In the genomic region with DNA sequence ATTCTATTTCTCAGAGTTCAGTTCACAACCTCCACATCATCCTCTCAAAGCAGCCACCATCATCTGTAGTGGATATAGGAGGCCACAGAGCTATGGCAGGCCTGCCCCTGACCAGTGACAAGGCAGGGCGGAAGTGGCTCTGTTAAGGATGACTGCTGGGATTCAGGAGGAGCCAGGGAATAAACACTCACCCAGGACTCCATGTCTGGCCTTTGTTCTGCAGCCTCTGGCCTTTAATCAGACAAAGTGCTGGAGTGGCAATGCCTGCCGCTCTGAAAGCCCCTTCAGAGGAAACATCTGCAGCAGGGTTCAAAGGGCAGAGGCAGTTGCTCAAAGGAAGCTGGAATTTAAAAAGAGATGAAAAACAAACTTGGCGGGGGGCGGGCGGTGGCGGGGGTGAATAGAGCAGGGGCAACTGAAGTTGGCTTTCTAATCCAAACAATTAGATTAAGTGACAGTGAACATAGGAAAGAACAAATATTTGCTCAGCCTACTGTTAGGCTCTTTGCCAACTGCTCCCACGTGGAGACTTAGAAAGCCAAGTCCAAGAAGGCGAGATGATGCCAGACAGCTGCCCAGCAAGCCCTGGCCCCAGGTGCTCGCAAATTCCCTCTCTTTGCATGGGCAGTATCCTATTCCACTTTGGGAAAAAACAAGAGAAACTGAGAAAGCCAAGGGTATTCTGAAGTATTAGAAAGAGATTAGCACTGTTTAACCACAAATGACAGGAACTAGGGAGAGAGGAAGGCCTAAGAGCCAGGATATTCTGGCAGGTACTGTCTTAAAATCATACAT, we compare ENCODE assay signal across 8 cellular contexts. TPM values are rescaled to one million over a fixed set of nuclear protein-coding genes. Genes with fewer than 3 reads are reported as not detected.
DNase-seq lines count a peak whose midpoint lies in the region; ATAC-seq and TF ChIP-seq lines count a peak whose summit lies in the region.

No MANE protein-coding gene starts in this region.

- peaks cover 28 to 48% of the 10 kb centered on the region in 2 donors for H3K4me1 Mint-ChIP-seq in natural killer cell treated with Interleukin-12 subunit alpha and Interleukin-12 subunit beta and Interleukin-15 and Interleukin-18, amount 100 ng/mL, for 72 hours (ENCODE audit: low read depth in 2 of 2)
- H3K4me1 Mint-ChIP-seq in natural killer cell (peaks cover 7 to 13% of the 10 kb centered on the region in 2 donors), T-cell (peaks cover 24 to 55% (median 48%) of the 10 kb centered on the region in 3 donors)

- H3K9me3 Mint-ChIP-seq in natural killer cell treated with Interleukin-12 subunit alpha and Interleukin-12 subunit beta and Interleukin-15 and Interleukin-18, amount 100 ng/mL, for 72 hours: no peaks in the 10 kb centered on the region
- no peaks in the 10 kb centered on the region for H3K9me3 Mint-ChIP-seq in natural killer cell
- no peaks in the 10 kb centered on the region for H3K9me3 Mint-ChIP-seq in T-cell

- H3K4me3 Mint-ChIP-seq in natural killer cell treated with Interleukin-12 subunit alpha and Interleukin-12 subunit beta and Interleukin-15 and Interleukin-18, amount 100 ng/mL, for 72 hours: peak overlapping the region; percentile 80
- H3K4me3 Mint-ChIP-seq in natural killer cell (no peak overlapping the region), T-cell (peak overlapping the region in 1 of 3 donors; percentile 41)

- intact Hi-C loops in natural killer cell (cut with micrococcal nuclease): no loop called here

- no peak for ATAC-seq in natural killer cell treated with Interleukin-12 subunit alpha and Interleukin-12 subunit beta and Interleukin-15 and Interleukin-18, amount 100 ng/mL, for 72 hours
- ATAC-seq in natural killer cell: no peak
- no peak for ATAC-seq in T-cell (replicated peaks in 1 of 4)
- no peak for ATAC-seq in GM21529 (IDR thresholded peaks at IDR 0.05; ENCODE audit: unreplicated experiment)

- TF ChIP-seq CTCF in natural killer cell (IDR thresholded peaks at IDR 0.05): no peak

- H3K27me3 Mint-ChIP-seq in natural killer cell treated with Interleukin-12 subunit alpha and Interleukin-12 subunit beta and Interleukin-15 and Interleukin-18, amount 100 ng/mL, for 72 hours: no peaks in the 10 kb centered on the region
- H3K27me3 Mint-ChIP-seq in natural killer cell (ENCODE audit: low read depth in 2 of 2): no peaks in the 10 kb centered on the region
- peaks cover 0 to 9% of the 10 kb centered on the region in 2 donors for H3K27me3 Mint-ChIP-seq in T-cell

- POLR2A ChIA-PET in T-cell (lab: Charles Lee): interaction anchor here in 1 of 2 donors (0.5 kb wide), 1 partner anchor 292 kb away, joined by 4 read pairs; no protein-coding TSS in a partner anchor

- no peaks in the 10 kb centered on the region for H3K27me3 ChIP-seq in layer of hippocampus (ENCODE audit: control insufficient read depth, insufficient read depth, low read length)

- H3K36me3 Mint-ChIP-seq in natural killer cell treated with Interleukin-12 subunit alpha and Interleukin-12 subunit beta and Interleukin-15 and Interleukin-18, amount 100 ng/mL, for 72 hours: no peaks in the 10 kb centered on the region
- H3K36me3 Mint-ChIP-seq in natural killer cell (no peaks in the 10 kb centered on the region), T-cell (no peaks in the 10 kb centered on the region)

- CTCF ChIA-PET in T-cell (lab: Charles Lee): no interaction called here

- peak overlapping the region; percentile 72 to 90 for H3K27ac Mint-ChIP-seq in natural killer cell treated with Interleukin-12 subunit alpha and Interleukin-12 subunit beta and Interleukin-15 and Interleukin-18, amount 100 ng/mL, for 72 hours
- H3K27ac Mint-ChIP-seq in natural killer cell: no peak overlapping the region
- peak overlapping the region; percentile 67 to 84 for H3K27ac Mint-ChIP-seq in T-cell

- no peak for DNase-seq in natural killer cell treated with Interleukin-12 subunit alpha and Interleukin-12 subunit beta and Interleukin-15 and Interleukin-18, amount 100 ng/mL, for 72 hours (ENCODE audit: low spot score)
- DNase-seq in natural killer cell (no peak), T-cell (no peak), nucleus accumbens (lab: John Stamatoyannopoulos, UW) (no peak), kidney glomerular epithelial cell (lab: John Stamatoyannopoulos, UW) (no peak)
- no peak for DNase-seq in effector CD4-positive, alpha-beta T cell

- peak overlapping the region; percentile 27 for H3K27ac ChIP-seq in layer of hippocampus (ENCODE audit: low read depth, low read length)

RNA-seq across cellular contexts. Expression of a gene that starts 5.5 kb away (rescaled TPM):
- total RNA-seq in natural killer cell treated with Interleukin-12 subunit alpha and Interleukin-12 subunit beta and Interleukin-15 and Interleukin-18, amount 100 ng/mL, for 72 hours: 10 to 100 TPM; 21.0 to 26.6 TPM
- total RNA-seq in natural killer cell (10 to 100 TPM; 20.8 to 36.7 (median 27.0) TPM), T-cell (10 to 100 TPM; 13.6 to 24.1 (median 15.1) TPM)

RNA-seq across cellular contexts. Expression of a gene that starts 34.7 kb away (rescaled TPM):
- total RNA-seq in natural killer cell treated with Interleukin-12 subunit alpha and Interleukin-12 subunit beta and Interleukin-15 and Interleukin-18, amount 100 ng/mL, for 72 hours: not detected
- total RNA-seq in natural killer cell (not detected), T-cell (not detected)

RNA-seq across cellular contexts. Expression of a gene that starts 37.1 kb away (rescaled TPM):
- 100 to 1,000 TPM in 1 of 2 donors, 10 to 100 TPM in 1; 91.6 to 173 TPM for total RNA-seq in natural killer cell treated with Interleukin-12 subunit alpha and Interleukin-12 subunit beta and Interleukin-15 and Interleukin-18, amount 100 ng/mL, for 72 hours
- total RNA-seq in natural killer cell (10 to 100 TPM; 41.8 to 54.3 (median 53.9) TPM), T-cell (10 to 100 TPM; 56.5 to 63.2 (median 58.5) TPM)

RNA-seq across cellular contexts. Expression of a gene that starts 48.9 kb away (rescaled TPM):
- total RNA-seq in natural killer cell treated with Interleukin-12 subunit alpha and Interleukin-12 subunit beta and Interleukin-15 and Interleukin-18, amount 100 ng/mL, for 72 hours: 10 to 100 TPM; 20.3 to 28.3 TPM
- total RNA-seq in natural killer cell (10 to 100 TPM; 55.6 to 89.8 (median 77.4) TPM), T-cell (10 to 100 TPM in 4 of 5 donors, 1 to 10 TPM in 1; 9.1 to 26.2 (median 18.4) TPM)

Comparison
In these comparisons a context has a peak if more than half of its experiments do, and no peak if none do; other contexts are left out.
1. H3K27ac Mint-ChIP-seq: peak in natural killer cell treated with Interleukin-12 subunit alpha and Interleukin-12 subunit beta and Interleukin-15 and Interleukin-18, amount 100 ng/mL, for 72 hours (2 of 2) and T-cell (2 of 2); none in natural killer cell (0 of 2).